29 cellular contexts compared by ENCODE assay signal in the genomic region with DNA sequence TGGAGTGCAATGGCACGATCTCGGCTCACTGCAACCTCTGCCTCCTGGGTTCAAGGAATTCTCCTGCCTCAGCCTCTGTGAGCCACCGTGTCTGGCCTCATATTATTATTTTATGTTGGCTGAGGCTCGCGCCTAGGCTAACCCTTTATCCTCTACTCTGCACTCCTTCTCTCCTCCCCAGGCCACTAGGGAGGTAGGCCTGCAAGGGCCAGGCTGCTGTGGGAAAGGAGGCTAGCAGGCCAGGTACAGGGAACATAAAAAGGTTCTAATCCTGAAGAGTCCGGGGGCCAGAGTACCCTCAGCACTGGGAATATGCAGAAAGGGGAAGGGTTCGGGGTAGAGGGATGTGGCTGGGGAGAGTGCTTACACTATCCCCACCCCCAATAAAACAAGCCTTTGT. TPM values are rescaled to one million over a fixed set of nuclear protein-coding genes. Genes with fewer than 3 reads are reported as not detected.
"Had no signal": no experiment of that assay in that cellular context is flagged by ENCODE, and none has a peak within 500 bp of the region (broad histone marks: within the 10 kb centered on the region; RNA-seq: fewer than 3 reads in every experiment).

No MANE protein-coding gene starts in this region.

- H3K4me3 ChIP-seq: ascending aorta, body of pancreas, SJSA1 had no signal

- H3K4me3 Mint-ChIP-seq: activated B cell treated with CpG ODN at 0.5 μM for 24 hours; activated CD4-positive, alpha-beta T cell treated with anti-CD3 and anti-CD28 coated beads, Interleukin-2, amount 10 ng/mL, durations not matched to agents 24 days and 14 days; activated CD8-positive, alpha-beta memory T cell treated with anti-CD3 and anti-CD28 coated beads, Interleukin-2, amount 10 ng/mL, durations not matched to agents 7 days and 5 days; activated naive CD4-positive, alpha-beta T cell treated with anti-CD3 and anti-CD28 coated beads, Interleukin-2, amount 50 U/mL, for 24 hours; activated T-cell treated with anti-CD3 and anti-CD28 coated beads, Interleukin-2, amount 50 U/mL, for 24 hours; activated T-helper 1 cell treated with anti-CD3 and anti-CD28 coated beads, Interleukin-12 subunit alpha, Interleukin-12 subunit beta, Interleukin-2, Interleukin-4 antibody, amounts not matched to agents 30 ng/mL and 10 ng/mL and 1 ng/mL, durations not matched to agents 14 hours and 24 hours and 36 hours; IgD-negative memory B cell; T-helper 17 cell had no signal

- H3K27me3 Mint-ChIP-seq: activated B cell treated with CpG ODN at 0.5 μM for 24 hours; activated CD4-positive, alpha-beta T cell treated with anti-CD3 and anti-CD28 coated beads, Interleukin-2, amount 10 ng/mL, durations not matched to agents 24 days and 14 days; activated CD8-positive, alpha-beta memory T cell treated with anti-CD3 and anti-CD28 coated beads, Interleukin-2, amount 10 ng/mL, durations not matched to agents 7 days and 5 days; activated T-cell treated with anti-CD3 and anti-CD28 coated beads, Interleukin-2, amount 50 U/mL, for 24 hours had no signal

- H3K4me1 ChIP-seq: ascending aorta, SJSA1 had no signal

- ATAC-seq: activated CD8-positive, alpha-beta memory T cell treated with anti-CD3 and anti-CD28 coated beads, Interleukin-2, amount 10 ng/mL, durations not matched to agents 7 days and 5 days; body of pancreas; Panc1; T-helper 17 cell had no signal

- H3K36me3 Mint-ChIP-seq: activated CD8-positive, alpha-beta memory T cell treated with anti-CD3 and anti-CD28 coated beads, Interleukin-2, amount 10 ng/mL, durations not matched to agents 7 days and 5 days; activated naive CD4-positive, alpha-beta T cell treated with anti-CD3 and anti-CD28 coated beads, Interleukin-2, amount 50 U/mL, for 24 hours; IgD-negative memory B cell had no signal

- H3K9me3 Mint-ChIP-seq: activated B cell treated with CpG ODN at 0.5 μM for 24 hours; activated CD4-positive, alpha-beta T cell treated with anti-CD3 and anti-CD28 coated beads, Interleukin-2, amount 10 ng/mL, durations not matched to agents 24 days and 14 days; activated naive CD4-positive, alpha-beta T cell treated with anti-CD3 and anti-CD28 coated beads, Interleukin-2, amount 50 U/mL, for 24 hours; activated T-cell treated with anti-CD3 and anti-CD28 coated beads, Interleukin-2, amount 50 U/mL, for 24 hours; activated T-helper 1 cell treated with anti-CD3 and anti-CD28 coated beads, Interleukin-12 subunit alpha, Interleukin-12 subunit beta, Interleukin-2, Interleukin-4 antibody, amounts not matched to agents 30 ng/mL and 10 ng/mL and 1 ng/mL, durations not matched to agents 14 hours and 24 hours and 36 hours; IgD-negative memory B cell had no signal

- H3K9me3 ChIP-seq: ascending aorta, body of pancreas, SJSA1 had no signal

- H3K36me3 ChIP-seq: ascending aorta had no signal

- DNase-seq: activated B cell treated with CpG ODN at 0.5 μM for 24 hours; activated CD4-positive, alpha-beta T cell treated with anti-CD3 and anti-CD28 coated beads for 1 hour; activated CD4-positive, alpha-beta T cell treated with anti-CD3 and anti-CD28 coated beads, Interleukin-2, amount 10 ng/mL, durations not matched to agents 24 days and 14 days; activated CD4-positive, alpha-beta T cell treated with anti-CD3 and anti-CD28 coated beads, Interleukin-2, amount 50 U/mL, for 48 hours; activated CD8-positive, alpha-beta memory T cell treated with anti-CD3 and anti-CD28 coated beads, Interleukin-2, amount 10 ng/mL, durations not matched to agents 7 days and 5 days; activated effector memory CD4-positive, alpha-beta T cell treated with Interleukin-2 at 50 U/mL for 16 hours; activated naive CD4-positive, alpha-beta T cell; activated T-cell treated with anti-CD3 and anti-CD28 coated beads, Interleukin-2, amount 50 U/mL, for 24 hours; body of pancreas; KG1; NCI-H1092; NCI-H1417; NCI-H1930; NCI-H2171; NCI-H2227 treated with DMSO at 0.1 percent for 48 hours; NCI-H526; NCI-H774; NK-92 treated with Interleukin-12 subunit alpha and Interleukin-12 subunit beta, amount 100 ng/mL, for 24 hours; OCI-M1; RPMI8226; SHP77; T-helper 17 cell; T-helper 9 cell had no signal

- H3K27ac ChIP-seq: ascending aorta, body of pancreas, SJSA1 had no signal

- H3K4me1 Mint-ChIP-seq: activated B cell treated with CpG ODN at 0.5 μM for 24 hours; activated CD4-positive, alpha-beta T cell treated with anti-CD3 and anti-CD28 coated beads, Interleukin-2, amount 10 ng/mL, durations not matched to agents 24 days and 14 days; activated CD8-positive, alpha-beta memory T cell treated with anti-CD3 and anti-CD28 coated beads, Interleukin-2, amount 10 ng/mL, durations not matched to agents 7 days and 5 days; activated naive CD4-positive, alpha-beta T cell treated with anti-CD3 and anti-CD28 coated beads, Interleukin-2, amount 50 U/mL, for 24 hours; IgD-negative memory B cell; T-helper 17 cell had no signal

- H3K27me3 ChIP-seq: ascending aorta, body of pancreas, SJSA1 had no signal

- H3K27ac Mint-ChIP-seq: activated B cell treated with CpG ODN at 0.5 μM for 24 hours; activated CD4-positive, alpha-beta T cell treated with anti-CD3 and anti-CD28 coated beads, Interleukin-2, amount 10 ng/mL, durations not matched to agents 24 days and 14 days; activated CD8-positive, alpha-beta memory T cell treated with anti-CD3 and anti-CD28 coated beads, Interleukin-2, amount 10 ng/mL, durations not matched to agents 7 days and 5 days; activated naive CD4-positive, alpha-beta T cell treated with anti-CD3 and anti-CD28 coated beads, Interleukin-2, amount 50 U/mL, for 24 hours; activated T-cell treated with anti-CD3 and anti-CD28 coated beads, Interleukin-2, amount 50 U/mL, for 24 hours; activated T-helper 1 cell treated with anti-CD3 and anti-CD28 coated beads, Interleukin-12 subunit alpha, Interleukin-12 subunit beta, Interleukin-2, Interleukin-4 antibody, amounts not matched to agents 30 ng/mL and 10 ng/mL and 1 ng/mL, durations not matched to agents 14 hours and 24 hours and 36 hours; IgD-negative memory B cell; T-helper 17 cell had no signal

RNA-seq across cellular contexts. Expression of a gene that starts 14.9 kb away (rescaled TPM):
- total RNA-seq: activated B cell treated with CpG ODN at 0.5 μM for 24 hours; activated CD4-positive, alpha-beta T cell treated with anti-CD3 and anti-CD28 coated beads, Interleukin-2, amount 10 ng/mL, durations not matched to agents 24 days and 14 days; activated CD8-positive, alpha-beta memory T cell treated with anti-CD3 and anti-CD28 coated beads, Interleukin-2, amount 10 ng/mL, durations not matched to agents 7 days and 5 days; activated T-helper 1 cell treated with anti-CD3 and anti-CD28 coated beads, Interleukin-12 subunit alpha, Interleukin-12 subunit beta, Interleukin-2, Interleukin-4 antibody, amounts not matched to agents 30 ng/mL and 10 ng/mL and 1 ng/mL, durations not matched to agents 14 hours and 24 hours and 36 hours; ascending aorta had no signal
